6 cellular contexts compared by ENCODE assay signal in the genomic region with DNA sequence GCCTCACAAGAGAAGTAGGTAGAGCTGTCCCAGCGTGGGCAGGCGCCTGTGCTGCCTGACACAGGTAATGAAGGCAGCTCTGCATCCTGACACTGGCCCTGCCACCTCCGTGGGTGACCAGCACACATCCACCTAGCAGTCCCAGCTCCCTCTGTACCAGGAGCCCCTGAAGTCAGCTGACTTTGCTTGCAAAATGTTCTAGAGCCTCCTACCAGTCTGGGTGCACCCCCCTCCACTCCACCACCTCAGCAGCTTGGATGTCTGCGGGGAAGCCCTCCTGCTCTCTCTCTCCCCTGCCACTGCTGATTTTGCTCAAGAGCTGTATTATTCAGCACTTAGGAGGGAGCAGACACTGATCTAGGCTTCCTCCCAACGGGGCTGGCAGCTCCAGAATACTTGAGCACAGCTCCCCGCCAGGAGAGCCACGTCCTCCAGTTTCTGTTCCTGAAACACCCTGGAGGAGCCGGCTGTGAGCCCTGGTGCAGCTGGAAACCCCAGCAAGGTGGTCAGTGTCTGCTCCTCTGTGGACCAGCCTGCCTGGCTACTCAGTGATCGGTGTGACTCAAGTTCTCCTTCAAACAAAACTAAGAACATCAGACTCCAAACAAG. TPM values are rescaled to one million over a fixed set of nuclear protein-coding genes. Genes with fewer than 3 reads are reported as not detected.
DNase-seq lines count a peak whose midpoint lies in the region; ATAC-seq, FAIRE-seq and TF ChIP-seq lines count a peak whose summit lies in the region.

No MANE protein-coding gene starts in this region.

- H3K4me2 ChIP-seq in keratinocyte (ENCODE audit: control insufficient read depth, extremely low read depth, insufficient read depth, low read depth, low read length) = peak overlapping the region; percentile 91

- peaks cover 21% of the 10 kb centered on the region for H3K79me2 ChIP-seq in keratinocyte (ENCODE audit: control insufficient read depth, insufficient read depth, low read length)

- H3K9ac ChIP-seq in keratinocyte (ENCODE audit: control insufficient read depth, extremely low read depth, insufficient read depth, low read length) = peak overlapping the region; percentile 85

- no peaks in the 10 kb centered on the region for H3K9me1 ChIP-seq in keratinocyte (ENCODE audit: control insufficient read depth, extremely low read depth, insufficient read depth, low read length)

- no peak for TF ChIP-seq CTCF in keratinocyte (optimal IDR thresholded peaks at IDR 0.05 in 1 of 3, IDR thresholded peaks at IDR 0.05 in 1 of 3, conservative IDR thresholded peaks at IDR 0.05 in 1 of 3; ENCODE audit: extremely low read depth in 1 of 3, insufficient read depth in 2 of 3, low read length in 3 of 3)
- TF ChIP-seq CTCF in omental fat pad (IDR thresholded peaks at IDR 0.05) = no peak

- H3K4me1 Mint-ChIP-seq in activated CD4-positive, alpha-beta memory T cell treated with anti-CD3 and anti-CD28 coated beads for 36 hours (ENCODE audit: low read depth) = peaks cover 56% of the 10 kb centered on the region

- DNase-seq in HAP-1 (ENCODE audit: low spot score in 2 of 2) (no peak), keratinocyte (ENCODE audit: low read depth, low spot score) (no peak), omental fat pad (ENCODE audit: low spot score) (no peak), superior temporal gyrus (ENCODE audit: extremely low spot score) (no peak)
- peak; percentile 58 for DNase-seq in activated CD4-positive, alpha-beta memory T cell treated with anti-CD3 and anti-CD28 coated beads for 36 hours

- in situ Hi-C loops in HAP-1 (cut with MboI; ENCODE audit: low sequenced_read_pairs) = no loop called here

- peaks cover 12% of the 10 kb centered on the region for H3K36me3 ChIP-seq in HAP-1 (replicated peaks)
- peaks cover 2 to 3% of the 10 kb centered on the region in 2 experiments for H3K36me3 ChIP-seq in keratinocyte (ENCODE audit: control insufficient read depth in 2 of 2, extremely low read depth in 1 of 2, insufficient read depth in 2 of 2, low read length in 2 of 2)

- CTCF ChIA-PET in activated CD4-positive, alpha-beta memory T cell treated with anti-CD3 and anti-CD28 coated beads for 36 hours (lab: Charles Lee) = interaction anchor here (0.5 to 5.4 kb wide), 8 partner anchors 17 to 504 kb away, joined by 3 to 36 read pairs (median 3); partner anchors contain the start of genes PIEZO1 and SNAI3

- H3K27ac ChIP-seq in keratinocyte (ENCODE audit: control insufficient read depth, insufficient read depth, low read length) = no peak overlapping the region

- no peaks in the 10 kb centered on the region for H3K27me3 Mint-ChIP-seq in activated CD4-positive, alpha-beta memory T cell treated with anti-CD3 and anti-CD28 coated beads for 36 hours

- H3K27me3 ChIP-seq in HAP-1 (ENCODE audit: low read depth) = no peaks in the 10 kb centered on the region
- H3K27me3 ChIP-seq in keratinocyte (ENCODE audit: control insufficient read depth, extremely low read depth, insufficient read depth, low read length) = no peaks in the 10 kb centered on the region

- ATAC-seq in omental fat pad (ENCODE audit: low FRiP score) = no peak
- ATAC-seq in GM19395 (IDR thresholded peaks at IDR 0.05; ENCODE audit: unreplicated experiment) = no peak

- H3K9me3 ChIP-seq in HAP-1 (no peaks in the 10 kb centered on the region), keratinocyte (ENCODE audit: control insufficient read depth, low read depth, low read length) (no peaks in the 10 kb centered on the region)

- no peak for FAIRE-seq in keratinocyte (lab: Jason Lieb, UNC)

- H4K20me1 ChIP-seq in keratinocyte (ENCODE audit: control insufficient read depth, extremely low read depth, insufficient read depth, low read length) = no peaks in the 10 kb centered on the region

- POLR2A ChIA-PET in activated CD4-positive, alpha-beta memory T cell treated with anti-CD3 and anti-CD28 coated beads for 36 hours (lab: Charles Lee) = interaction anchor here (0.6 to 4.1 kb wide), 6 partner anchors 11 to 135 kb away, joined by 3 to 16 read pairs (median 5); partner anchors contain the start of gene ZC3H18

- H3K4me3 Mint-ChIP-seq in activated CD4-positive, alpha-beta memory T cell treated with anti-CD3 and anti-CD28 coated beads for 36 hours = peak overlapping the region; percentile 81

- no peak overlapping the region for H2AFZ ChIP-seq in keratinocyte (ENCODE audit: control insufficient read depth, low read length)

- peak overlapping the region; percentile 91 for H3K27ac Mint-ChIP-seq in activated CD4-positive, alpha-beta memory T cell treated with anti-CD3 and anti-CD28 coated beads for 36 hours

- intact Hi-C loops in activated CD4-positive, alpha-beta memory T cell treated with anti-CD3 and anti-CD28 coated beads for 36 hours (cut with micrococcal nuclease) = loop anchor here (5.0 kb wide), 1 partner anchor 97 kb away; the partner anchor contains the start of gene CDT1

- peak overlapping the region; percentile 72 for H3K4me3 ChIP-seq in HAP-1
- peak overlapping the region; percentile 75 to 92 (median 75) for H3K4me3 ChIP-seq in keratinocyte (ENCODE audit: control insufficient read depth in 2 of 3, extremely low read depth in 1 of 3, insufficient read depth in 2 of 3, low read depth in 1 of 3, low read length in 3 of 3)

- dilution Hi-C loops in keratinocyte (cut with MboI; ENCODE audit: extremely low pct_ligation_motif_present, low sequenced_read_pairs) = no loop called here

- H3K9me3 Mint-ChIP-seq in activated CD4-positive, alpha-beta memory T cell treated with anti-CD3 and anti-CD28 coated beads for 36 hours = no peaks in the 10 kb centered on the region

- peaks cover 6% of the 10 kb centered on the region for H3K4me1 ChIP-seq in HAP-1
- peaks cover 9% of the 10 kb centered on the region for H3K4me1 ChIP-seq in keratinocyte (ENCODE audit: control insufficient read depth, extremely low read depth, insufficient read depth, low read length)

- H3K36me3 Mint-ChIP-seq in activated CD4-positive, alpha-beta memory T cell treated with anti-CD3 and anti-CD28 coated beads for 36 hours = peaks cover 12% of the 10 kb centered on the region

RNA-seq across cellular contexts. Expression of gene RNF166, which starts 1.0 kb away (rescaled TPM):
- total RNA-seq in activated CD4-positive, alpha-beta memory T cell treated with anti-CD3 and anti-CD28 coated beads for 36 hours = 10 to 100 TPM; 46.4 to 55.6 TPM
- polyA plus RNA-seq in keratinocyte = 3.2 to 4.7 TPM (median 3.4 TPM) in 3 replicates
- 3.3 TPM for polyA plus RNA-seq in keratinocyte (2011; ENCODE audit: low read depth)
- 2.1 and 4.6 TPM in 2 replicates for polyA plus RNA-seq in keratinocyte (2011; cell fraction: cytosol; rRNA removed)
- 5.0 and 8.5 TPM in 2 replicates for polyA plus RNA-seq in keratinocyte (2011; cell fraction: nucleus; rRNA removed)
- polyA plus RNA-seq in keratinocyte (2012; ENCODE audit: low replicate concordance) = 4.0 and 4.4 TPM in 2 replicates
- polyA minus RNA-seq in keratinocyte = 2.0 to 8.1 TPM (median 2.4 TPM) in 3 replicates
- 10.2 TPM for polyA minus RNA-seq in keratinocyte (2011; cell fraction: cytosol; rRNA and poly(A)+ RNA removed)
- 3.8 and 4.0 TPM in 2 replicates for polyA minus RNA-seq in keratinocyte (2011; cell fraction: nucleus; rRNA and poly(A)+ RNA removed)
- 10 to 100 TPM; 13.5 to 36.4 (median 20.2) TPM for total RNA-seq in omental fat pad

RNA-seq across cellular contexts. Expression of gene CTU2, which starts 1.1 kb away (rescaled TPM):
- total RNA-seq in activated CD4-positive, alpha-beta memory T cell treated with anti-CD3 and anti-CD28 coated beads for 36 hours = 10 to 100 TPM; 38.0 to 41.6 TPM
- polyA plus RNA-seq in keratinocyte = 6.3 to 10.0 TPM (median 7.4 TPM) in 3 replicates
- polyA plus RNA-seq in keratinocyte (2011; ENCODE audit: low read depth) = 13.6 TPM
- polyA plus RNA-seq in keratinocyte (2011; cell fraction: cytosol; rRNA removed) = 2.6 and 8.7 TPM in 2 replicates
- polyA plus RNA-seq in keratinocyte (2011; cell fraction: nucleus; rRNA removed) = 8.2 and 11.1 TPM in 2 replicates
- polyA plus RNA-seq in keratinocyte (2012; ENCODE audit: low replicate concordance) = 12.3 and 14.6 TPM in 2 replicates
- 5.0 to 9.6 TPM (median 5.2 TPM) in 3 replicates for polyA minus RNA-seq in keratinocyte
- polyA minus RNA-seq in keratinocyte (2011; cell fraction: cytosol; rRNA and poly(A)+ RNA removed) = 29.7 TPM
- polyA minus RNA-seq in keratinocyte (2011; cell fraction: nucleus; rRNA and poly(A)+ RNA removed) = 6.5 and 7.2 TPM in 2 replicates
- 10 to 100 TPM in 2 of 4 donors, 1 to 10 TPM in 2; 6.8 to 23.7 (median 10.2) TPM for total RNA-seq in omental fat pad

RNA-seq across cellular contexts. Expression of gene SNAI3, which starts 18.9 kb away (rescaled TPM):
- 1 to 10 TPM; 5.5 to 5.8 TPM for total RNA-seq in activated CD4-positive, alpha-beta memory T cell treated with anti-CD3 and anti-CD28 coated beads for 36 hours
- polyA plus RNA-seq in keratinocyte = not detected in 3 replicates
- not detected for polyA plus RNA-seq in keratinocyte (2011; ENCODE audit: low read depth)
- polyA plus RNA-seq in keratinocyte (2011; cell fraction: cytosol; rRNA removed) = not detected in 2 replicates
- polyA plus RNA-seq in keratinocyte (2011; cell fraction: nucleus; rRNA removed) = not detected in 2 replicates
- 0.11 TPM in 2 replicates for polyA plus RNA-seq in keratinocyte (2012; ENCODE audit: low replicate concordance)
- not detected in 3 replicates for polyA minus RNA-seq in keratinocyte
- not detected for polyA minus RNA-seq in keratinocyte (2011; cell fraction: cytosol; rRNA and poly(A)+ RNA removed)
- not detected in 2 replicates for polyA minus RNA-seq in keratinocyte (2011; cell fraction: nucleus; rRNA and poly(A)+ RNA removed)
- total RNA-seq in omental fat pad = 1 to 10 TPM in 2 of 4 donors, under 1 TPM in 2; 0.37 to 2.3 (median 0.99) TPM

RNA-seq across cellular contexts. Expression of gene MVD, which starts 42.3 kb away (rescaled TPM):
- total RNA-seq in activated CD4-positive, alpha-beta memory T cell treated with anti-CD3 and anti-CD28 coated beads for 36 hours = 100 to 1,000 TPM; 111 to 113 TPM
- 59.6 to 85.7 TPM (median 70.6 TPM) in 3 replicates for polyA plus RNA-seq in keratinocyte
- 6.2 TPM for polyA plus RNA-seq in keratinocyte (2011; ENCODE audit: low read depth)
- 27.1 and 81.7 TPM in 2 replicates for polyA plus RNA-seq in keratinocyte (2011; cell fraction: cytosol; rRNA removed)
- 85.4 and 108 TPM in 2 replicates for polyA plus RNA-seq in keratinocyte (2011; cell fraction: nucleus; rRNA removed)
- 29.7 and 186 TPM in 2 replicates for polyA plus RNA-seq in keratinocyte (2012; ENCODE audit: low replicate concordance)
- polyA minus RNA-seq in keratinocyte = 29.4 to 82.0 TPM (median 32.6 TPM) in 3 replicates
- polyA minus RNA-seq in keratinocyte (2011; cell fraction: cytosol; rRNA and poly(A)+ RNA removed) = 113 TPM
- polyA minus RNA-seq in keratinocyte (2011; cell fraction: nucleus; rRNA and poly(A)+ RNA removed) = 43.2 and 50.2 TPM in 2 replicates
- 10 to 100 TPM; 10.9 to 27.5 (median 16.3) TPM for total RNA-seq in omental fat pad

RNA-seq across cellular contexts. Expression of gene CYBA, which starts 54.3 kb away (rescaled TPM):
- 100 to 1,000 TPM; 262 to 265 TPM for total RNA-seq in activated CD4-positive, alpha-beta memory T cell treated with anti-CD3 and anti-CD28 coated beads for 36 hours
- polyA plus RNA-seq in keratinocyte = 4.4 to 22.7 TPM (median 7.7 TPM) in 3 replicates
- polyA plus RNA-seq in keratinocyte (2011; ENCODE audit: low read depth) = 0.57 TPM
- 4.6 and 19.9 TPM in 2 replicates for polyA plus RNA-seq in keratinocyte (2011; cell fraction: cytosol; rRNA removed)
- 14.9 and 28.4 TPM in 2 replicates for polyA plus RNA-seq in keratinocyte (2011; cell fraction: nucleus; rRNA removed)
- polyA plus RNA-seq in keratinocyte (2012; ENCODE audit: low replicate concordance) = 3.4 and 14.6 TPM in 2 replicates
- polyA minus RNA-seq in keratinocyte = 3.8 to 15.7 TPM (median 7.3 TPM) in 3 replicates
- 40.9 TPM for polyA minus RNA-seq in keratinocyte (2011; cell fraction: cytosol; rRNA and poly(A)+ RNA removed)
- 13.5 and 14.9 TPM in 2 replicates for polyA minus RNA-seq in keratinocyte (2011; cell fraction: nucleus; rRNA and poly(A)+ RNA removed)
- 100 to 1,000 TPM; 174 to 329 (median 245) TPM for total RNA-seq in omental fat pad
